ENCODE assay signal across 29 cellular contexts in the genomic region with DNA sequence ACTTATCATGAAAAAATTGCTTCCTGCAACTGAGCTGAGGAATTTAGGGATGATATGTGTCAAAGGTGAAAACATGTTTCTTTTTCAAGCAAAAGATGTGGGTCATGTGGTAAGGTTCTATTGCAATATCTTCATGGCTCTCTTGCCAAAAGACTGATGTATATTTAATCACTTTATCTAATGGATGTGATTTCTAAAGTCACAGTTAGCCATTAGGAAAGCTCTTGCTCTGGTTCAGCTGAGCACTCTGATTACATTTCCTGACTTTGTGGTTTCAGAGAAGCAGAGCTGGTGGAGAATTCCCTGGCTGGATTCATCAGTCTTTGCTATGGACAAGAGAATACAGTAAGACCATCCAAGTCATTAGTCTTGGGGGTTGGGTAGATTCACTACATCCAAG. TPM values are rescaled to one million over a fixed set of nuclear protein-coding genes. Genes with fewer than 3 reads are reported as not detected.
DNase-seq lines count a peak whose midpoint lies in the region; ATAC-seq lines count a peak whose summit lies in the region.
"Had no signal": no experiment of that assay in that cellular context is flagged by ENCODE, and none has a peak within 500 bp of the region (broad histone marks: within the 10 kb centered on the region; RNA-seq: fewer than 3 reads in every experiment).

No MANE protein-coding gene starts in this region.

- peak overlapping the region; percentile 43 for H3K27ac ChIP-seq in ACC112 (ENCODE audit: low read depth, low read length)
- H3K27ac ChIP-seq in GM23248, result no peak overlapping the region
- H3K27ac ChIP-seq: lower lobe of right lung, neutrophil, SJSA1, suprapubic skin, VCaP had no signal

- H3K79me2 ChIP-seq in ACC112 (ENCODE audit: control insufficient read depth, insufficient read depth, low read length, unreplicated experiment) (no peaks in the 10 kb centered on the region), GM23248 (ENCODE audit: insufficient read depth) (no peaks in the 10 kb centered on the region)

- CTCF ChIA-PET in activated CD8-positive, alpha-beta T cell treated with anti-CD3 and anti-CD28 coated beads, Interleukin-2, amount 10 ng/mL, durations not matched to agents 7 days and 5 days (lab: Charles Lee), result no interaction called here

- H3K9me3 Mint-ChIP-seq in activated CD8-positive, alpha-beta T cell treated with anti-CD3 and anti-CD28 coated beads, Interleukin-2, amount 10 ng/mL, durations not matched to agents 7 days and 5 days (ENCODE audit: insufficient read depth), result no peaks in the 10 kb centered on the region
- H3K9me3 Mint-ChIP-seq: activated naive CD8-positive, alpha-beta T cell treated with anti-CD3 and anti-CD28 coated beads, Interleukin-2, amount 10 ng/mL, durations not matched to agents 7 days and 5 days; stimulated activated memory B cell treated with anti-CD40 and anti-IgM and Interleukin-4, amounts not matched to agents 10 μg/mL and 1 μg/mL and 100 μg/mL, for 72 hours had no signal

- H3K4me1 ChIP-seq in ACC112 (ENCODE audit: control insufficient read depth, insufficient read depth, low read length, unreplicated experiment) (peaks cover 25% of the 10 kb centered on the region), GM23248 (ENCODE audit: insufficient read depth) (peaks cover 9% of the 10 kb centered on the region), adipocyte (ENCODE audit: control insufficient read depth, insufficient read depth, low read length) (peaks cover 16% of the 10 kb centered on the region)
- H3K4me1 ChIP-seq: lower lobe of right lung, SJSA1, suprapubic skin had no signal

- H3K9ac ChIP-seq in GM23248 (no peak overlapping the region), adipocyte (ENCODE audit: low read length) (no peak overlapping the region)

- no peak overlapping the region for H3K27ac Mint-ChIP-seq in activated CD8-positive, alpha-beta T cell treated with anti-CD3 and anti-CD28 coated beads, Interleukin-2, amount 10 ng/mL, durations not matched to agents 7 days and 5 days
- H3K27ac Mint-ChIP-seq: activated naive CD8-positive, alpha-beta T cell treated with anti-CD3 and anti-CD28 coated beads, Interleukin-2, amount 10 ng/mL, durations not matched to agents 7 days and 5 days; stimulated activated memory B cell treated with anti-CD40 and anti-IgM and Interleukin-4, amounts not matched to agents 10 μg/mL and 1 μg/mL and 100 μg/mL, for 72 hours had no signal

- no peak overlapping the region for H3K4me3 Mint-ChIP-seq in activated CD8-positive, alpha-beta T cell treated with anti-CD3 and anti-CD28 coated beads, Interleukin-2, amount 10 ng/mL, durations not matched to agents 7 days and 5 days
- H3K4me3 Mint-ChIP-seq: activated naive CD8-positive, alpha-beta T cell treated with anti-CD3 and anti-CD28 coated beads, Interleukin-2, amount 10 ng/mL, durations not matched to agents 7 days and 5 days; stimulated activated memory B cell treated with anti-CD40 and anti-IgM and Interleukin-4, amounts not matched to agents 10 μg/mL and 1 μg/mL and 100 μg/mL, for 72 hours had no signal

- H2AFZ ChIP-seq in ACC112 (ENCODE audit: low read length, unreplicated experiment) (peak overlapping the region; percentile 44), GM23248 (no peak overlapping the region)

- no peaks in the 10 kb centered on the region for H3K4me1 Mint-ChIP-seq in activated CD8-positive, alpha-beta T cell treated with anti-CD3 and anti-CD28 coated beads, Interleukin-2, amount 10 ng/mL, durations not matched to agents 7 days and 5 days (ENCODE audit: low read depth)
- H3K4me1 Mint-ChIP-seq: activated naive CD8-positive, alpha-beta T cell treated with anti-CD3 and anti-CD28 coated beads, Interleukin-2, amount 10 ng/mL, durations not matched to agents 7 days and 5 days; stimulated activated memory B cell treated with anti-CD40 and anti-IgM and Interleukin-4, amounts not matched to agents 10 μg/mL and 1 μg/mL and 100 μg/mL, for 72 hours had no signal

- H3K27me3 ChIP-seq in ACC112 (ENCODE audit: insufficient read depth, low read length) (no peaks in the 10 kb centered on the region), GM23248 (replicated peaks; ENCODE audit: insufficient read depth) (no peaks in the 10 kb centered on the region), adipocyte (replicated peaks; ENCODE audit: control insufficient read depth, insufficient read depth, low read length) (no peaks in the 10 kb centered on the region)
- H3K27me3 ChIP-seq: neutrophil, SJSA1, suprapubic skin had no signal

- in situ Hi-C loops in GM23248 (cut with MboI), result no loop called here

- no peaks in the 10 kb centered on the region for H3K27me3 Mint-ChIP-seq in activated CD8-positive, alpha-beta T cell treated with anti-CD3 and anti-CD28 coated beads, Interleukin-2, amount 10 ng/mL, durations not matched to agents 7 days and 5 days (ENCODE audit: low read depth)
- H3K27me3 Mint-ChIP-seq: activated naive CD8-positive, alpha-beta T cell treated with anti-CD3 and anti-CD28 coated beads, Interleukin-2, amount 10 ng/mL, durations not matched to agents 7 days and 5 days; stimulated activated memory B cell treated with anti-CD40 and anti-IgM and Interleukin-4, amounts not matched to agents 10 μg/mL and 1 μg/mL and 100 μg/mL, for 72 hours had no signal

- POLR2A ChIA-PET in activated CD8-positive, alpha-beta T cell treated with anti-CD3 and anti-CD28 coated beads, Interleukin-2, amount 10 ng/mL, durations not matched to agents 7 days and 5 days (lab: Charles Lee), result no interaction called here

- peak overlapping the region; percentile 4; the same call in 1 of the 2 replicates for H3K4me3 ChIP-seq in ACC112 (ENCODE audit: low read depth, low read length)
- H3K4me3 ChIP-seq in GM23248, result no peak overlapping the region
- peak overlapping the region; percentile 50 for H3K4me3 ChIP-seq in adipocyte (ENCODE audit: low read length)
- H3K4me3 ChIP-seq: lower lobe of right lung, SJSA1, suprapubic skin had no signal

- H3K36me3 Mint-ChIP-seq in activated CD8-positive, alpha-beta T cell treated with anti-CD3 and anti-CD28 coated beads, Interleukin-2, amount 10 ng/mL, durations not matched to agents 7 days and 5 days (ENCODE audit: low read depth), result no peaks in the 10 kb centered on the region
- H3K36me3 Mint-ChIP-seq: activated naive CD8-positive, alpha-beta T cell treated with anti-CD3 and anti-CD28 coated beads, Interleukin-2, amount 10 ng/mL, durations not matched to agents 7 days and 5 days; stimulated activated memory B cell treated with anti-CD40 and anti-IgM and Interleukin-4, amounts not matched to agents 10 μg/mL and 1 μg/mL and 100 μg/mL, for 72 hours had no signal

- H3K9me2 ChIP-seq in GM23248 (ENCODE audit: insufficient read depth), result no peaks in the 10 kb centered on the region

- H3F3A ChIP-seq in GM23248 (ENCODE audit: insufficient read depth), result 0 out of 2 replicates have a peak, but pooled peaks cover 1% of the 10 kb centered on the region

- no peaks in the 10 kb centered on the region for H4K20me1 ChIP-seq in GM23248 (ENCODE audit: insufficient read depth)

- H3K9me3 ChIP-seq in GM23248 (ENCODE audit: low read depth), result no peaks in the 10 kb centered on the region
- H3K9me3 ChIP-seq in adipocyte (ENCODE audit: control insufficient read depth, low read length), result no peaks in the 10 kb centered on the region
- H3K9me3 ChIP-seq: lower lobe of right lung, neutrophil, SJSA1, suprapubic skin had no signal

- ATAC-seq in activated CD8-positive, alpha-beta T cell treated with anti-CD3 and anti-CD28 coated beads, Interleukin-2, amount 10 ng/mL, durations not matched to agents 7 days and 5 days, result no peak
- ATAC-seq: lower lobe of right lung; Panc1; stimulated activated memory B cell treated with anti-CD40 and anti-IgM and Interleukin-4, amounts not matched to agents 10 μg/mL and 1 μg/mL and 100 μg/mL, for 72 hours had no signal

- no peaks in the 10 kb centered on the region for H3K36me3 ChIP-seq in ACC112 (ENCODE audit: insufficient read depth, low read length)
- H3K36me3 ChIP-seq in GM23248 (ENCODE audit: low read depth), result no peaks in the 10 kb centered on the region
- no peaks in the 10 kb centered on the region for H3K36me3 ChIP-seq in adipocyte (ENCODE audit: control insufficient read depth, insufficient read depth, low read length, severe bottlenecking)
- H3K36me3 ChIP-seq: lower lobe of right lung, neutrophil, SJSA1, suprapubic skin had no signal

- DNase-seq in GM23248 (peak; percentile 29), adipocyte (ENCODE audit: low read depth) (peak; percentile 67), fibroblast of peridontal ligament (ENCODE audit: extremely low read depth) (peak; percentile 90), cortex of kidney (lab: John Stamatoyannopoulos, UW) (no peak), mesenteric fat pad (ENCODE audit: low spot score) (no peak), NCI-H2196 (lab: John Stamatoyannopoulos, UW; ENCODE audit: unreplicated experiment) (no peak)
- DNase-seq in activated CD8-positive, alpha-beta T cell treated with anti-CD3 and anti-CD28 coated beads, Interleukin-2, amount 10 ng/mL, durations not matched to agents 7 days and 5 days, result no peak
- DNase-seq: activated CD4-positive, alpha-beta T cell treated with anti-CD3 and anti-CD28 coated beads, Interleukin-2, amount 50 U/mL, for 1 hour; activated effector memory CD4-positive, alpha-beta T cell treated with Interleukin-2 at 50 U/mL for 16 hours; activated naive CD8-positive, alpha-beta T cell treated with anti-CD3 and anti-CD28 coated beads, Interleukin-2, amount 10 ng/mL, durations not matched to agents 7 days and 5 days; dermis blood vessel endothelial cell; DMS 273 treated with DMSO at 0.1 percent for 48 hours; foreskin melanocyte; GF-D8; hypothalamus; islet precursor cell; lower lobe of right lung; NCI-H1092; NCI-H1930; NK-92 treated with Interleukin-12 subunit alpha and Interleukin-12 subunit beta, amount 100 ng/mL, for 24 hours; small intestine; T-helper 2 cell had no signal

- no peak overlapping the region for H3K4me2 ChIP-seq in GM23248 (ENCODE audit: unreplicated experiment)

RNA-seq across cellular contexts. Expression of gene SCN9A, which starts 24.4 kb away (rescaled TPM):
- total RNA-seq in GM23248 (2014; rRNA removed; shearing (Covaris generic)), result 8.3 and 17.6 TPM in 2 replicates
- 6.1 and 7.2 TPM in 2 replicates for polyA plus RNA-seq in GM23248 (2016; fragmentation: Nextera tagmentation; extraction: Ambion mirVana)
- total RNA-seq in mesenteric fat pad, result 5.7 TPM
- under 1 TPM in 1 of 2 experiments, not detected in 1; 0.16 TPM for total RNA-seq in activated CD8-positive, alpha-beta T cell treated with anti-CD3 and anti-CD28 coated beads, Interleukin-2, amount 10 ng/mL, durations not matched to agents 7 days and 5 days
- total RNA-seq: activated naive CD8-positive, alpha-beta T cell treated with anti-CD3 and anti-CD28 coated beads, Interleukin-2, amount 10 ng/mL, durations not matched to agents 7 days and 5 days had no signal

Comparison
In these comparisons a context has a peak if more than half of its experiments do, and no peak if none do; other contexts are left out.
1. DNase-seq: peak in GM23248 (single experiment), adipocyte (single experiment) and fibroblast of peridontal ligament (single experiment); none in cortex of kidney (single experiment), mesenteric fat pad (single experiment), NCI-H2196 (single experiment) and activated CD8-positive, alpha-beta T cell treated with anti-CD3 and anti-CD28 coated beads, Interleukin-2, amount 10 ng/mL, durations not matched to agents 7 days and 5 days (single experiment).